In the genomic region with DNA sequence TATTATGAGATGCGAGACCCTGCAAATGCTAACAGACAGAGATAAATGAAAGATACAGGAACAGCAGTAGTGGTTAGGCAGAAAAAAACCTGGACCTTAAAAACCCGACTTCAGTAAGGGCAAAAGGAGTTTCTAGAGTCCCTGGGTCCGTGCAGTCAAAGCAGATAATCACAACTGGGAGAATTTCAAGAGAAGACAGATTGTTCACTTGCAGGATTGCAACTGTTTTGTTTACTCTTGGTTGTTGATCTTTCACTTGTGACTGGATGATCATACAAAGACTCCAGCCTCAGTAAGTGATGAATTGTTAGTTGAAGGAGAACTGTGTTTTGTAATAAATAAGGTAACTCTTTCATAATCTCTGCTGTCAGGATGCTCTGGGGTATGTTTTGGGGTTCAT, we compare ENCODE assay signal across 18 cellular contexts.
DNase-seq lines count a peak whose midpoint lies in the region; ATAC-seq and TF ChIP-seq lines count a peak whose summit lies in the region.
"Had no signal": no experiment of that assay in that cellular context is flagged by ENCODE, and none has a peak within 500 bp of the region (broad histone marks: within the 10 kb centered on the region; RNA-seq: fewer than 3 reads in every experiment).

No MANE protein-coding gene starts in this region.

- peak; percentile 45 for DNase-seq in DMS53 (lab: John Stamatoyannopoulos, UW)
- peak; percentile 5 for DNase-seq in HuH-7 (ENCODE audit: low spot score)
- DNase-seq in NCI-H345 treated with DMSO at 0.1 percent for 48 hours (lab: John Stamatoyannopoulos, UW; ENCODE audit: unreplicated experiment), result peak; percentile 11
- peak; percentile 16 for DNase-seq in hepatocyte (ENCODE audit: low spot score)
- DNase-seq in thyroid gland, result no peak
- no peak for DNase-seq in activated CD8-positive, alpha-beta T cell treated with anti-CD3 and anti-CD28 coated beads for 36 hours
- no peak for DNase-seq in H4 (ENCODE audit: low spot score)
- DNase-seq: Calu3; CD4-positive, alpha-beta memory T cell; GF-D8; HFFc6; Karpas-422; MG63; NCI-H1105; NCI-H1930; NCI-H2227 treated with DMSO at 0.1 percent for 48 hours; NCI-H774 had no signal

- H3K4me2 ChIP-seq in hepatocyte, result peak overlapping the region; percentile 59

- H3K27ac ChIP-seq in hepatocyte, result peak overlapping the region; percentile 7
- H3K27ac ChIP-seq in thyroid gland, result no peak overlapping the region
- H3K27ac ChIP-seq: SJSA1 had no signal

- H3K27me3 Mint-ChIP-seq in activated CD8-positive, alpha-beta T cell treated with anti-CD3 and anti-CD28 coated beads for 36 hours, result no peaks in the 10 kb centered on the region
- H3K27me3 Mint-ChIP-seq: CD4-positive, alpha-beta memory T cell had no signal

- H3K36me3 Mint-ChIP-seq in activated CD8-positive, alpha-beta T cell treated with anti-CD3 and anti-CD28 coated beads for 36 hours (ENCODE audit: low read depth), result no peaks in the 10 kb centered on the region
- H3K36me3 Mint-ChIP-seq: CD4-positive, alpha-beta memory T cell had no signal

- H3K4me1 Mint-ChIP-seq in activated CD8-positive, alpha-beta T cell treated with anti-CD3 and anti-CD28 coated beads for 36 hours (ENCODE audit: low read depth), result no peaks in the 10 kb centered on the region
- H3K4me1 Mint-ChIP-seq: CD4-positive, alpha-beta memory T cell had no signal

- no peaks in the 10 kb centered on the region for H4K20me1 ChIP-seq in hepatocyte (ENCODE audit: insufficient read depth, poor library complexity, severe bottlenecking)

- no peak for ATAC-seq in activated CD8-positive, alpha-beta T cell treated with anti-CD3 and anti-CD28 coated beads for 36 hours

- no peak overlapping the region for H3K27ac Mint-ChIP-seq in activated CD8-positive, alpha-beta T cell treated with anti-CD3 and anti-CD28 coated beads for 36 hours
- H3K27ac Mint-ChIP-seq: CD4-positive, alpha-beta memory T cell; HFFc6 had no signal

- peaks cover 12% of the 10 kb centered on the region for H3K4me1 ChIP-seq in hepatocyte (ENCODE audit: insufficient read depth)
- no peaks in the 10 kb centered on the region for H3K4me1 ChIP-seq in thyroid gland
- H3K4me1 ChIP-seq: SJSA1 had no signal

- H3K4me3 Mint-ChIP-seq in activated CD8-positive, alpha-beta T cell treated with anti-CD3 and anti-CD28 coated beads for 36 hours, result no peak overlapping the region
- H3K4me3 Mint-ChIP-seq: CD4-positive, alpha-beta memory T cell; HFFc6 had no signal

- no peak overlapping the region for H2AFZ ChIP-seq in hepatocyte

- H3K27me3 ChIP-seq in hepatocyte (no peaks in the 10 kb centered on the region), thyroid gland (no peaks in the 10 kb centered on the region)
- H3K27me3 ChIP-seq: MG63 had no signal

- H3K9me2 ChIP-seq in hepatocyte (replicated peaks; ENCODE audit: insufficient read depth), result no peaks in the 10 kb centered on the region

- H3K36me3 ChIP-seq in hepatocyte (replicated peaks; ENCODE audit: insufficient read depth, low read depth) (no peaks in the 10 kb centered on the region), thyroid gland (no peaks in the 10 kb centered on the region)
- H3K36me3 ChIP-seq: MG63, SJSA1 had no signal

- peaks cover 76% of the 10 kb centered on the region for H3K79me2 ChIP-seq in hepatocyte

- intact Hi-C loops in thyroid gland (cut with DNase I), result no loop called here
- intact Hi-C loops in activated CD8-positive, alpha-beta T cell treated with anti-CD3 and anti-CD28 coated beads for 36 hours (cut with micrococcal nuclease), result no loop called here

- peaks cover 4% of the 10 kb centered on the region for H3K9me3 Mint-ChIP-seq in activated CD8-positive, alpha-beta T cell treated with anti-CD3 and anti-CD28 coated beads for 36 hours
- H3K9me3 Mint-ChIP-seq: HFFc6 had no signal

- WGBS in hepatocyte (ENCODE audit: low lambda C conversion rate, missing lambda C conversion rate), result 35% methylated on average over 3 of the region's 3 CpGs
- WGBS in thyroid gland, 2 donors, result 26 to 48% methylated on average over 3 of the region's 3 CpGs

- POLR2A ChIA-PET in activated CD8-positive, alpha-beta T cell treated with anti-CD3 and anti-CD28 coated beads for 36 hours (lab: Charles Lee), result no interaction called here

- CTCF ChIA-PET in activated CD8-positive, alpha-beta T cell treated with anti-CD3 and anti-CD28 coated beads for 36 hours (lab: Charles Lee), result no interaction called here

- H3K9me3 ChIP-seq in hepatocyte (ENCODE audit: low read depth) (no peaks in the 10 kb centered on the region), thyroid gland (no peaks in the 10 kb centered on the region)
- H3K9me3 ChIP-seq: MG63, SJSA1 had no signal

- H3K4me3 ChIP-seq in hepatocyte (no peak overlapping the region), thyroid gland (replicated peaks in 1 of 3) (no peak overlapping the region)
- H3K4me3 ChIP-seq: MG63, SJSA1 had no signal

- TF ChIP-seq POLR2A in thyroid gland (IDR thresholded peaks at IDR 0.05), result no peak

- TF ChIP-seq CTCF in hepatocyte (IDR thresholded peaks at IDR 0.05; ENCODE audit: poor library complexity) (no peak), thyroid gland (IDR thresholded peaks at IDR 0.05) (no peak)
- no peak for TF ChIP-seq CTCF in activated CD8-positive, alpha-beta T cell treated with anti-CD3 and anti-CD28 coated beads for 36 hours (IDR thresholded peaks at IDR 0.05)

Comparison
In these comparisons a context has a peak if more than half of its experiments do, and no peak if none do; other contexts are left out.
1. DNase-seq: peak in DMS53 (single experiment), HuH-7 (single experiment), NCI-H345 treated with DMSO at 0.1 percent for 48 hours (single experiment) and hepatocyte (single experiment); none in thyroid gland (0 of 2), activated CD8-positive, alpha-beta T cell treated with anti-CD3 and anti-CD28 coated beads for 36 hours (single experiment) and H4 (single experiment).